8 cellular contexts compared by ENCODE assay signal in the genomic region with DNA sequence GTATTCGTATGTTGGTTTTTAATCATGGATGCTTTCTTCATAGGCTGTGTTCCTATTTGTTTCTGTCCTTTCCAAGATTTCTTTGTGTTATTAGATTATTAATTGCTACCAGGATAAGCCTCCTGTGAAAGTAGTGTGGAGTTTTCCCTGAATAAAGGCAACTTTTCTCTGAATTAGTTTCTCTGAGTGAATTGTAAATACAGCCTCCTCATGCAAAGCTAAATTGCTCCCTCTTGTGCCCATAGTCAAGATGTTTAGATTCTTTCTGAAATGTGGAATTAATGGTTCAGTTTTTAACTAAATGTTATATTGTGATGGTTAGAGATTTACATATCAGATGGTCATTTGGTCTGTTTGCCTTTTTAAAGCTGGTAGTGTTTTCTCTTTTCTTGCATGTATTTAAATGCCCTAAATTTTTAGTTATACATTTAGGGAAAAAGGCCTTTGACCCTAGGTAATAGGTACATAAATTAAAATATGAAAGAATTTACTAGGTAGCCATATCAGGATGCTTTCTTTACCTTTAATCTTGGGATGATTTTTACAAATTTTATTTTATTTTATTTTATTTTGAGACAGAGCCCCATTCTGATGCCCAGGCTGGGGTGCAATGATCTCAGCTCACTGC. TPM values are rescaled to one million over a fixed set of nuclear protein-coding genes. Genes with fewer than 3 reads are reported as not detected.
DNase-seq lines count a peak whose midpoint lies in the region; ATAC-seq and TF ChIP-seq lines count a peak whose summit lies in the region.

No MANE protein-coding gene starts in this region.

- CTCF ChIA-PET in activated CD4-positive, alpha-beta memory T cell treated with anti-CD3 and anti-CD28 coated beads for 36 hours (lab: Charles Lee), result interaction anchor here (0.7 to 2.0 kb wide), 7 partner anchors 56 to 130 kb away, joined by 3 to 17 read pairs (median 4); no protein-coding TSS in a partner anchor

- H3K27ac ChIP-seq in lower lobe of right lung, result no peak overlapping the region

- no peaks in the 10 kb centered on the region for H3K9me3 Mint-ChIP-seq in activated CD4-positive, alpha-beta memory T cell treated with anti-CD3 and anti-CD28 coated beads for 36 hours
- H3K9me3 Mint-ChIP-seq in activated T-helper 17 cell treated with anti-CD3 and anti-CD28 coated beads, Interleukin-2, amount 50 U/mL, for 72 hours, result no peaks in the 10 kb centered on the region

- H3K9me3 ChIP-seq in lower lobe of right lung, result no peaks in the 10 kb centered on the region

- H3K36me3 Mint-ChIP-seq in activated CD4-positive, alpha-beta memory T cell treated with anti-CD3 and anti-CD28 coated beads for 36 hours, result peaks cover 9% of the 10 kb centered on the region
- H3K36me3 Mint-ChIP-seq in activated T-helper 17 cell treated with anti-CD3 and anti-CD28 coated beads, Interleukin-2, amount 50 U/mL, for 72 hours (ENCODE audit: low read depth), result peaks cover 71% of the 10 kb centered on the region

- peaks cover 67% of the 10 kb centered on the region for H3K36me3 ChIP-seq in lower lobe of right lung

- no peaks in the 10 kb centered on the region for H3K4me1 ChIP-seq in lower lobe of right lung

- no peaks in the 10 kb centered on the region for H3K27me3 Mint-ChIP-seq in activated CD4-positive, alpha-beta memory T cell treated with anti-CD3 and anti-CD28 coated beads for 36 hours
- no peaks in the 10 kb centered on the region for H3K27me3 Mint-ChIP-seq in activated T-helper 17 cell treated with anti-CD3 and anti-CD28 coated beads, Interleukin-2, amount 50 U/mL, for 72 hours

- H3K4me1 Mint-ChIP-seq in activated CD4-positive, alpha-beta memory T cell treated with anti-CD3 and anti-CD28 coated beads for 36 hours (ENCODE audit: low read depth), result peaks cover 14% of the 10 kb centered on the region
- peaks cover 15% of the 10 kb centered on the region for H3K4me1 Mint-ChIP-seq in activated T-helper 17 cell treated with anti-CD3 and anti-CD28 coated beads, Interleukin-2, amount 50 U/mL, for 72 hours

- POLR2A ChIA-PET in activated CD4-positive, alpha-beta memory T cell treated with anti-CD3 and anti-CD28 coated beads for 36 hours (lab: Charles Lee), result no interaction called here

- H3K27me3 ChIP-seq in lower lobe of right lung (ENCODE audit: low read depth), result no peaks in the 10 kb centered on the region

- intact Hi-C loops in lower lobe of right lung (cut with DNase I), result no loop called here
- intact Hi-C loops in activated CD4-positive, alpha-beta memory T cell treated with anti-CD3 and anti-CD28 coated beads for 36 hours (cut with micrococcal nuclease), result loop anchor here (1.0 to 2.0 kb wide), 2 partner anchors 163 to 229 kb away; no protein-coding TSS in a partner anchor

- no peak overlapping the region for H3K27ac Mint-ChIP-seq in activated CD4-positive, alpha-beta memory T cell treated with anti-CD3 and anti-CD28 coated beads for 36 hours
- H3K27ac Mint-ChIP-seq in activated T-helper 17 cell treated with anti-CD3 and anti-CD28 coated beads, Interleukin-2, amount 50 U/mL, for 72 hours, result no peak overlapping the region

- peak; percentile 64 for TF ChIP-seq CTCF in lower lobe of right lung (IDR thresholded peaks at IDR 0.05)

- no peak overlapping the region for H3K4me3 ChIP-seq in lower lobe of right lung

- DNase-seq in DMS79 treated with DMSO at 0.1 percent for 48 hours (lab: John Stamatoyannopoulos, UW) (peak; percentile 40), NCI-H774 (lab: John Stamatoyannopoulos, UW) (peak; percentile 1), lower lobe of right lung (no peak)
- DNase-seq in central memory CD4-positive, alpha-beta T cell, result peak; percentile 49
- DNase-seq in activated CD4-positive, alpha-beta memory T cell treated with anti-CD3 and anti-CD28 coated beads for 36 hours, result no peak

- H3K4me3 Mint-ChIP-seq in activated CD4-positive, alpha-beta memory T cell treated with anti-CD3 and anti-CD28 coated beads for 36 hours, result no peak overlapping the region
- no peak overlapping the region for H3K4me3 Mint-ChIP-seq in activated T-helper 17 cell treated with anti-CD3 and anti-CD28 coated beads, Interleukin-2, amount 50 U/mL, for 72 hours

- ATAC-seq in HG02884 (IDR thresholded peaks at IDR 0.05; ENCODE audit: unreplicated experiment) (peak; percentile 52), lower lobe of right lung (peak in 1 of 2 donors; percentile 59), HG03439 (IDR thresholded peaks at IDR 0.05; ENCODE audit: unreplicated experiment) (no peak)
- ATAC-seq in activated T-helper 17 cell treated with anti-CD3 and anti-CD28 coated beads, Interleukin-2, amount 50 U/mL, for 72 hours (replicated peaks), result no peak

RNA-seq across cellular contexts. Expression of gene APAF1, which starts 8.9 kb away (rescaled TPM):
- total RNA-seq in lower lobe of right lung, result 24.3 TPM
- 10 to 100 TPM; 19.6 to 20.8 TPM for total RNA-seq in activated CD4-positive, alpha-beta memory T cell treated with anti-CD3 and anti-CD28 coated beads for 36 hours
- 10 to 100 TPM; 32.7 to 36.4 TPM for total RNA-seq in activated T-helper 17 cell treated with anti-CD3 and anti-CD28 coated beads, Interleukin-2, amount 50 U/mL, for 72 hours

RNA-seq across cellular contexts. Expression of gene IKBIP, which starts 9.4 kb away (rescaled TPM):
- total RNA-seq in lower lobe of right lung, result 13.4 TPM
- 10 to 100 TPM; 24.9 to 26.2 TPM for total RNA-seq in activated CD4-positive, alpha-beta memory T cell treated with anti-CD3 and anti-CD28 coated beads for 36 hours
- total RNA-seq in activated T-helper 17 cell treated with anti-CD3 and anti-CD28 coated beads, Interleukin-2, amount 50 U/mL, for 72 hours, result 10 to 100 TPM; 28.6 to 36.5 TPM

Comparison
In these comparisons a context has a peak if more than half of its experiments do, and no peak if none do; other contexts are left out.
1. DNase-seq: peak in DMS79 treated with DMSO at 0.1 percent for 48 hours (single experiment), NCI-H774 (single experiment) and central memory CD4-positive, alpha-beta T cell (single experiment); none in lower lobe of right lung (single experiment) and activated CD4-positive, alpha-beta memory T cell treated with anti-CD3 and anti-CD28 coated beads for 36 hours (single experiment).